1 cellular context compared by ENCODE assay signal in the genomic region with DNA sequence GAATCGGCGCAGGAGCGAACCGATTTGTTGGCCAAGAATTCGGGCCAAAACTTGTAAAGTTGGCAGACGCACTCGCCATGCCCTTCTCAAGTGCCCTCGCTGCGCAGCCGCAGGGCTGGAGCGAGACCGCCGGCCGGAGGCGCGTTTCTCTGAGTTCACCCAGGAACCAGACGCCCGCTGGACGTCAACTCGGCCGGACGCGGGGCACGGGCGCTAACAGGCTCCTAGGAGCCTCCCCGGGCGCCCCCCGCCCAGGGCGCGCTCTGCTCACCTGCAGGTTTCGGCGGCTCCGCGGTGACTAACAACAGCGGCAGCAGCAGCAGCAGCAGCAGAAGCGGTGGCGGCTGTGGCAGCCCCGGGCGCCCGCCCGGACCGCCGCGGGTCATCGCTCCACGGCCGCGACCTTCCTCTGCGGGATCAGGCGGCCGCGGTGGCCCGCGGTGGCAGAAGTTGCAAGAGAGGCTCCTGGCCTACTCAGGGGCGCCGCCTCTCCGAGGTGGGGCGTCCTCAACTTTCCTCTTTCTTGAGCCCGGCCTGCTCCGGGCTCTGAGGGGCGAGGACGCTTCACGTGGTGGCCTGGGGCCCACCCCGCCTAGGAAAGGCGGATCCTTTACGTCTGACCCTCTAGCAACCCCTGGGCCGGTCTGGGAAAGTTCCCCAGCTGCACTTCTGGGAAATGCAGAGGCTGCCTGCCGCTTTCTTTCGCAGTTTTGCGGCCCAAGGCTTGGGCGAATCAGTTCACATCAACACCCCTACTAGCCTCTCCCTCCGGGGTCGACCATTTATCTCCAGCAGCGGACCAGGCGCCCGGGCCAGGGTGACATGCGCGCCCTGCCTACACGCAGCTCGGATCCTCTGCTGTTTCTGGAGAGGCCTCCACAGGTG.
TF ChIP-seq lines count a peak whose summit lies in the region.

A gene with protein sequence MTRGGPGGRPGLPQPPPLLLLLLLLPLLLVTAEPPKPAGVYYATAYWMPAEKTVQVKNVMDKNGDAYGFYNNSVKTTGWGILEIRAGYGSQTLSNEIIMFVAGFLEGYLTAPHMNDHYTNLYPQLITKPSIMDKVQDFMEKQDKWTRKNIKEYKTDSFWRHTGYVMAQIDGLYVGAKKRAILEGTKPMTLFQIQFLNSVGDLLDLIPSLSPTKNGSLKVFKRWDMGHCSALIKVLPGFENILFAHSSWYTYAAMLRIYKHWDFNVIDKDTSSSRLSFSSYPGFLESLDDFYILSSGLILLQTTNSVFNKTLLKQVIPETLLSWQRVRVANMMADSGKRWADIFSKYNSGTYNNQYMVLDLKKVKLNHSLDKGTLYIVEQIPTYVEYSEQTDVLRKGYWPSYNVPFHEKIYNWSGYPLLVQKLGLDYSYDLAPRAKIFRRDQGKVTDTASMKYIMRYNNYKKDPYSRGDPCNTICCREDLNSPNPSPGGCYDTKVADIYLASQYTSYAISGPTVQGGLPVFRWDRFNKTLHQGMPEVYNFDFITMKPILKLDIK (minus strand): TSS at position 573 of the 885 bp plus-strand sequence. CDS start 187 bp downstream, at position 386.

TF ChIP-seq in IMR-90, 13 proteins besides CTCF, POLR2A, EP300 and RAD21:
- TF ChIP-seq, protein P1, sequence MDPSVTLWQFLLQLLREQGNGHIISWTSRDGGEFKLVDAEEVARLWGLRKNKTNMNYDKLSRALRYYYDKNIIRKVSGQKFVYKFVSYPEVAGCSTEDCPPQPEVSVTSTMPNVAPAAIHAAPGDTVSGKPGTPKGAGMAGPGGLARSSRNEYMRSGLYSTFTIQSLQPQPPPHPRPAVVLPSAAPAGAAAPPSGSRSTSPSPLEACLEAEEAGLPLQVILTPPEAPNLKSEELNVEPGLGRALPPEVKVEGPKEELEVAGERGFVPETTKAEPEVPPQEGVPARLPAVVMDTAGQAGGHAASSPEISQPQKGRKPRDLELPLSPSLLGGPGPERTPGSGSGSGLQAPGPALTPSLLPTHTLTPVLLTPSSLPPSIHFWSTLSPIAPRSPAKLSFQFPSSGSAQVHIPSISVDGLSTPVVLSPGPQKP (IDR thresholded peaks at IDR 0.05; ENCODE audit: borderline replicate concordance, low read depth, low read length): no peak
- no peak for TF ChIP-seq RCOR1 (IDR thresholded peaks at IDR 0.05; ENCODE audit: insufficient replicate concordance, low read length)
- no peak for TF ChIP-seq MAZ (IDR thresholded peaks at IDR 0.05; ENCODE audit: borderline replicate concordance, low read depth, low read length)
- no peak for TF ChIP-seq CEBPB (IDR thresholded peaks at IDR 0.05; ENCODE audit: low read depth, low read length)
- no peak for TF ChIP-seq MXI1 (IDR thresholded peaks at IDR 0.05; ENCODE audit: borderline replicate concordance, low read depth, low read length)
- TF ChIP-seq, protein P2, sequence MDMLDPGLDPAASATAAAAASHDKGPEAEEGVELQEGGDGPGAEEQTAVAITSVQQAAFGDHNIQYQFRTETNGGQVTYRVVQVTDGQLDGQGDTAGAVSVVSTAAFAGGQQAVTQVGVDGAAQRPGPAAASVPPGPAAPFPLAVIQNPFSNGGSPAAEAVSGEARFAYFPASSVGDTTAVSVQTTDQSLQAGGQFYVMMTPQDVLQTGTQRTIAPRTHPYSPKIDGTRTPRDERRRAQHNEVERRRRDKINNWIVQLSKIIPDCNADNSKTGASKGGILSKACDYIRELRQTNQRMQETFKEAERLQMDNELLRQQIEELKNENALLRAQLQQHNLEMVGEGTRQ (IDR thresholded peaks at IDR 0.05; ENCODE audit: low read depth, low read length): no peak
- TF ChIP-seq SMC3 (IDR thresholded peaks at IDR 0.05; ENCODE audit: low read depth, low read length): no peak
- no peak for TF ChIP-seq FOS (IDR thresholded peaks at IDR 0.05; ENCODE audit: low read depth, low read length)
- TF ChIP-seq MAFK (IDR thresholded peaks at IDR 0.05; ENCODE audit: low read depth, low read length): no peak
- no peak for TF ChIP-seq CHD1 (IDR thresholded peaks at IDR 0.05; ENCODE audit: low read depth, low read length)
- TF ChIP-seq RFX5 (IDR thresholded peaks at IDR 0.05; ENCODE audit: low read depth, low read length): no peak
- no peak for TF ChIP-seq NFE2L2 (IDR thresholded peaks at IDR 0.05; ENCODE audit: low read depth, low read length)
- TF ChIP-seq BHLHE40 (IDR thresholded peaks at IDR 0.05; ENCODE audit: low read depth, low read length): no peak
TF ChIP-seq in IMR-90: peak in this region for 0.
